Comparison of ENCODE assay signal across 13 cellular contexts in the genomic region with DNA sequence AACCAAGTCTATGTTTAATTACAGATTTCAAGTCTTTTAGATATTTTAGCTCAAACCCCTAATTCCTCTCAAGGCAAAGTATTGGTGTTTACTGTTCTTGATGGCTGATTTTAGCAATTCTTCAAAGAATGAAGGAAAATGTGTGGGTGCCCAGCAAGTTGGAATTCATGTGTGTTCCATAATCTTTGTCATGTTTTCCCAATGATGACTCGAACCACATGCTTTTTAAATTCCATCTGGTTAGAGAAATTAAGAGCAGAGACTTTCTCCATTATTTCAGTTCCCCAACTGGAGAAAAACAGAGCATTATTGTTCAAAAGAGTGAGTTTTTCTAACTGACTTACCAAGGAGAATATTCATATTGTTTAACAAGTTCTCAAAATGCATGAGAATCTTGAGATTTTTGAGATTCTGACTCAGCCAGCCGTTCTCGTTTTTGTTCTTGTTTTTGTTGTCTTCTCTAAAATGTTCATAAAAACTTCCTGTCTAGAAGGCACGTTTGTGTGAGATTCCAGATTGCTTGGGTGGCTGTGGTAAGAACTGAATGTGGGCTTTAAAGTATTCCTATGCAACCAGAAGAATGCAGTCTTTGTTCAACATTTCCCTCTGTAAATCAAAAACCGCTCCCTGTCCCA.
DNase-seq lines count a peak whose midpoint lies in the region; FAIRE-seq and TF ChIP-seq lines count a peak whose summit lies in the region.
"Had no signal": no experiment of that assay in that cellular context is flagged by ENCODE, and none has a peak within 500 bp of the region (broad histone marks: within the 10 kb centered on the region; RNA-seq: fewer than 3 reads in every experiment).

No MANE protein-coding gene starts in this region.

- no peak for TF ChIP-seq POLR2A in H54 (IDR thresholded peaks at IDR 0.05; ENCODE audit: low read depth, low read length)
- no peak for TF ChIP-seq POLR2A in vagina (IDR thresholded peaks at IDR 0.05)

- H3K27me3 ChIP-seq in vagina = no peaks in the 10 kb centered on the region
- H3K27me3 ChIP-seq: neural progenitor cell had no signal

- H3K36me3 ChIP-seq in vagina = no peaks in the 10 kb centered on the region
- H3K36me3 ChIP-seq: left ventricle myocardium inferior, neural progenitor cell had no signal

- no peak for TF ChIP-seq CTCF in astrocyte of the cerebellum (IDR thresholded peaks at IDR 0.05; ENCODE audit: low read depth, low read length, missing control alignments)
- TF ChIP-seq CTCF in vagina (IDR thresholded peaks at IDR 0.05) = no peak

- intact Hi-C loops in vagina (cut with DNase I) = no loop called here

- no peaks in the 10 kb centered on the region for H3K4me1 ChIP-seq in vagina
- H3K4me1 ChIP-seq: Caco-2, left ventricle myocardium inferior had no signal

- peak; percentile 91 for FAIRE-seq in H54 (lab: Jason Lieb, UNC)

- H3K27ac ChIP-seq in vagina = peak overlapping the region; percentile 61
- H3K27ac ChIP-seq: left ventricle myocardium inferior, neural progenitor cell, VCaP had no signal

- in situ Hi-C loops in astrocyte of the cerebellum (cut with HindIII; ENCODE audit: low sequenced_read_pairs) = no loop called here

- H3K4me3 ChIP-seq in astrocyte of the cerebellum (ENCODE audit: low read depth, low read length) = no peak overlapping the region
- H3K4me3 ChIP-seq in vagina = no peak overlapping the region
- H3K4me3 ChIP-seq: left ventricle myocardium inferior, neural progenitor cell had no signal

- DNase-seq in H54 (ENCODE audit: insufficient read length, low spot score) (no peak), astrocyte of the cerebellum (ENCODE audit: low read depth) (peak; percentile 76), iris pigment epithelial cell (ENCODE audit: low read depth) (peak; percentile 93), vagina (ENCODE audit: extremely low spot score in 2 of 2) (no peak), kidney glomerular epithelial cell (lab: John Stamatoyannopoulos, UW) (no peak), GOT3 (lab: John Stamatoyannopoulos, UW) (no peak), OCI-M2 (lab: John Stamatoyannopoulos, UW; ENCODE audit: unreplicated experiment) (no peak)
- DNase-seq: activated CD8-positive, alpha-beta memory T cell treated with anti-CD3 and anti-CD28 coated beads, Interleukin-2, amount 50 U/mL, for 48 hours; Caco-2; glutamatergic neuron; left ventricle myocardium inferior had no signal

- no peaks in the 10 kb centered on the region for H3K9me3 ChIP-seq in vagina
- H3K9me3 ChIP-seq: Caco-2, left ventricle myocardium inferior had no signal

Comparison
In these comparisons a context has a peak if more than half of its experiments do, and no peak if none do; other contexts are left out.
1. DNase-seq: peak in astrocyte of the cerebellum (single experiment) and iris pigment epithelial cell (single experiment); none in H54 (single experiment), vagina (0 of 2), kidney glomerular epithelial cell (single experiment), GOT3 (single experiment) and OCI-M2 (single experiment).